Comparison of ENCODE assay signal across 19 cellular contexts in the genomic region with DNA sequence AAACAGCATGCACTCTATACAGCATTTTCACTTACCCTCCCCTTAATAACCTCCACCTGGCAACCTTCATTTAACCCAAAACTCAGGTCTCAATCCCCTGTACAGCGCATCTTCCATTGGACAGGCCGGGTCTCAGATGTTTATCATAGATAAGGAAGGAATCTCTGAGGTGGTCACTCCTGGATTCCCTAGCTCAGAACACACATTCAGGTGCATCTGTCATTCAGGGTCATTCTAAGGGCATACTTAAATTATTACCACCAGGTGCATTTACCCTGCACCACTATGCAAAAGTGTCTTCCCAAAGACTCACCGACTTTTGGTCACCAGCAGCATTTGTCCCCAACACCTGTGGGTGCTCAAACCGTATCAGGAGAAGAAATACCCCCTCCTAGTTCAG.
A peak's percentile ranks its signal among the peaks of the same experiment; 100 is the strongest.
DNase-seq lines count a peak whose midpoint lies in the region; ATAC-seq and TF ChIP-seq lines count a peak whose summit lies in the region.
"Had no signal": no experiment of that assay in that cellular context is flagged by ENCODE, and none has a peak within 500 bp of the region (broad histone marks: within the 10 kb centered on the region; RNA-seq: fewer than 3 reads in every experiment).

No MANE protein-coding gene starts in this region.

- H3K4me1 Mint-ChIP-seq in mesothelial cell of epicardium (peaks cover 56% of the 10 kb centered on the region), type B pancreatic cell (ENCODE audit: unreplicated experiment) (peaks cover 43% of the 10 kb centered on the region)
- H3K4me1 Mint-ChIP-seq: CD8-positive, alpha-beta memory T cell had no signal

- H3K9me3 Mint-ChIP-seq in mesothelial cell of epicardium, result peaks cover 15% of the 10 kb centered on the region
- H3K9me3 Mint-ChIP-seq in type B pancreatic cell, result peaks cover 11% of the 10 kb centered on the region

- in situ Hi-C loops in Caki2 (cut with HindIII; ENCODE audit: low pct_unique_long_range_greater_than_20kb, low sequenced_read_pairs), result no loop called here

- no peak for TF ChIP-seq CTCF in mesothelial cell of epicardium (IDR thresholded peaks at IDR 0.05; ENCODE audit: unreplicated experiment)
- TF ChIP-seq CTCF in type B pancreatic cell (conservative IDR thresholded peaks at IDR 0.05), result no peak

- peaks cover 11% of the 10 kb centered on the region for H3K36me3 Mint-ChIP-seq in mesothelial cell of epicardium
- H3K36me3 Mint-ChIP-seq in type B pancreatic cell, result peaks cover 16% of the 10 kb centered on the region
- H3K36me3 Mint-ChIP-seq: CD14-positive monocyte had no signal

- no peak for ATAC-seq in GM21423 (IDR thresholded peaks at IDR 0.05; ENCODE audit: unreplicated experiment)
- ATAC-seq: A549 had no signal

- DNase-seq in Caki2 (ENCODE audit: low read depth) (peak; percentile 6), NCI-H526 (lab: John Stamatoyannopoulos, UW) (peak; percentile 40 to 52), mesothelial cell of epicardium (ENCODE audit: low spot score in 2 of 2, unreplicated experiment in 2 of 2) (no peak), type B pancreatic cell (ENCODE audit: extremely low spot score, unreplicated experiment) (no peak), NCI-H2171 treated with DMSO at 0.1 percent for 48 hours (lab: John Stamatoyannopoulos, UW) (no peak)
- no peak for DNase-seq in activated T-cell treated with anti-CD3 and anti-CD28 coated beads, Interleukin-2, amount 50 U/mL, for 1 hour
- DNase-seq: 8988T; ACHN; AML-193; BE2C; CD4-positive, alpha-beta T cell; CD8-positive, alpha-beta memory T cell; DMS153; DND-41; H7; HCEC 1CT had no signal

- H3K4me3 Mint-ChIP-seq in mesothelial cell of epicardium (no peak overlapping the region), type B pancreatic cell (peak overlapping the region; percentile 26)
- H3K4me3 Mint-ChIP-seq: CD14-positive monocyte; CD4-positive, alpha-beta T cell; CD8-positive, alpha-beta memory T cell had no signal

- H3K27ac Mint-ChIP-seq in mesothelial cell of epicardium (peak overlapping the region; percentile 92), type B pancreatic cell (peak overlapping the region; percentile 72)
- H3K27ac Mint-ChIP-seq: CD14-positive monocyte; CD4-positive, alpha-beta T cell; CD8-positive, alpha-beta memory T cell had no signal

- no peaks in the 10 kb centered on the region for H3K27me3 Mint-ChIP-seq in mesothelial cell of epicardium (ENCODE audit: low read depth)
- H3K27me3 Mint-ChIP-seq in type B pancreatic cell, result no peaks in the 10 kb centered on the region
- H3K27me3 Mint-ChIP-seq: CD4-positive, alpha-beta T cell; CD8-positive, alpha-beta memory T cell had no signal

Comparison
In these comparisons a context has a peak if more than half of its experiments do, and no peak if none do; other contexts are left out.
1. DNase-seq: peak in Caki2 (single experiment) and NCI-H526 (2 of 2); none in mesothelial cell of epicardium (0 of 2), type B pancreatic cell (single experiment), NCI-H2171 treated with DMSO at 0.1 percent for 48 hours (single experiment) and activated T-cell treated with anti-CD3 and anti-CD28 coated beads, Interleukin-2, amount 50 U/mL, for 1 hour (single experiment).